In genomic region chr6:20416063-20416454, GRCh38 we compare ENCODE assay signal across 15 cellular contexts. TPM values are rescaled to one million over a fixed set of nuclear protein-coding genes. Genes with fewer than 3 reads are reported as not detected.
DNase-seq lines count a peak whose midpoint lies in the region; ATAC-seq lines count a peak whose summit lies in the region.
"Had no signal": no experiment of that assay in that cellular context is flagged by ENCODE, and none has a peak within 500 bp of the region (broad histone marks: within the 10 kb centered on the region; RNA-seq: fewer than 3 reads in every experiment).

No MANE protein-coding gene starts in this region.

- no peaks in the 10 kb centered on the region for H3K9me3 Mint-ChIP-seq in immature natural killer cell

- peaks cover 66 to 86% of the 10 kb centered on the region in 2 donors for H3K4me1 Mint-ChIP-seq in immature natural killer cell

- peak overlapping the region; percentile 37 to 74 (median 71) for H3K27ac Mint-ChIP-seq in immature natural killer cell

- peak; percentile 30 for ATAC-seq in stimulated activated naive CD8-positive, alpha-beta T cell treated with anti-CD3 and anti-CD28 coated beads, Interleukin-15, Interleukin-2, amounts not matched to agents 100 U/mL and 50 U/mL, for 24 hours
- ATAC-seq in GM19324 (IDR thresholded peaks at IDR 0.05; ENCODE audit: low FRiP score, unreplicated experiment): no peak
- ATAC-seq in HG02588 (IDR thresholded peaks at IDR 0.05; ENCODE audit: unreplicated experiment): no peak
- ATAC-seq: left ventricle myocardium superior, PC-3, sciatic nerve had no signal

- peak; percentile 15 for DNase-seq in activated naive CD4-positive, alpha-beta T cell treated with Interleukin-2 at 50 U/mL for 16 hours
- no peak for DNase-seq in activated naive CD4-positive, alpha-beta T cell treated with anti-CD3 and anti-CD28 coated beads, Interleukin-2, amount 50 U/mL, for 16 hours
- DNase-seq in OCI-M1 (lab: John Stamatoyannopoulos, UW) (peak; percentile 37), immature natural killer cell (no peak), iPS-NIHi11 (ENCODE audit: low spot score) (no peak)
- no peak for DNase-seq in stimulated activated naive CD8-positive, alpha-beta T cell treated with anti-CD3 and anti-CD28 coated beads, Interleukin-15, Interleukin-2, amounts not matched to agents 100 U/mL and 50 U/mL, for 24 hours
- DNase-seq: left ventricle myocardium superior; NCI-H187; NCI-H524; PC-3; stimulated activated CD4-positive, alpha-beta T cell treated with anti-CD3 and anti-CD28 coated beads, Interleukin-4, amount 100 ng/mL, for 24 hours had no signal

- H3K36me3 Mint-ChIP-seq in immature natural killer cell: no peaks in the 10 kb centered on the region

- no peaks in the 10 kb centered on the region for H3K27me3 Mint-ChIP-seq in immature natural killer cell (ENCODE audit: low read depth in 3 of 3)

- peak overlapping the region; percentile 41 to 67 (median 59) for H3K4me3 Mint-ChIP-seq in immature natural killer cell
- H3K4me3 Mint-ChIP-seq: nephron had no signal

RNA-seq across cellular contexts. Expression of gene E2F3, which starts 14.4 kb away (rescaled TPM):
- polyA plus RNA-seq in immature natural killer cell: 1 to 10 TPM; 4.2 to 7.7 (median 4.7) TPM

Comparison
In these comparisons a context has a peak if more than half of its experiments do, and no peak if none do; other contexts are left out.
1. DNase-seq: peak in activated naive CD4-positive, alpha-beta T cell treated with Interleukin-2 at 50 U/mL for 16 hours (single experiment) and OCI-M1 (single experiment); none in activated naive CD4-positive, alpha-beta T cell treated with anti-CD3 and anti-CD28 coated beads, Interleukin-2, amount 50 U/mL, for 16 hours (single experiment), immature natural killer cell (0 of 3), stimulated activated naive CD8-positive, alpha-beta T cell treated with anti-CD3 and anti-CD28 coated beads, Interleukin-15, Interleukin-2, amounts not matched to agents 100 U/mL and 50 U/mL, for 24 hours (single experiment) and iPS-NIHi11 (single experiment).